In the genomic region with DNA sequence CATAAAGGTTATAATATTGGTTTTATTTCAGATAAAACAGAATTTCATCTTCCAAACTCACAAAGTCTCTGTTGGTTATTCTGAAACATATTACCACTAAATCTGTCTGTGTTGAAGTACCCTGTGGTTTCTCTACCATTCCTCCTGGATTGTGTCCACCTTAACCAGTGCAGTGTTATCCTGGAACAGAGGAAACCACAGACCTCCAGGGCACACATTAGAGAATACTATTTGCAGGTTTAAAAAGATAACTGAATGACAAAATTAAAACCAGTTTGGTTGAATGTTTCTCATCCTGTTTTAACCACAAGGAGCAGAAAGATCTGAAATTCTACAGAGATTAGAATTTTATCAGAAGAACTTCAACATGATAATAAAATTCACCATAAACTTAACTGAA, we compare ENCODE assay signal across 19 cellular contexts.
DNase-seq lines count a peak whose midpoint lies in the region; ATAC-seq and TF ChIP-seq lines count a peak whose summit lies in the region.
"Had no signal": no experiment of that assay in that cellular context is flagged by ENCODE, and none has a peak within 500 bp of the region (broad histone marks: within the 10 kb centered on the region; RNA-seq: fewer than 3 reads in every experiment).

No MANE protein-coding gene starts in this region.

- no peak overlapping the region for H3K4me3 ChIP-seq in fibroblast of the aortic adventitia (ENCODE audit: low read depth, low read length)
- H3K4me3 ChIP-seq: prostate gland, SK-N-MC had no signal

- ATAC-seq in GM18909 (IDR thresholded peaks at IDR 0.05; ENCODE audit: poor library complexity, unreplicated experiment): no peak
- ATAC-seq: stimulated activated naive CD8-positive, alpha-beta T cell treated with anti-CD3 and anti-CD28 coated beads, Interleukin-15, Interleukin-2, amounts not matched to agents 100 U/mL and 50 U/mL, for 24 hours had no signal

- no peak for TF ChIP-seq CTCF in fibroblast of the aortic adventitia (IDR thresholded peaks at IDR 0.05; ENCODE audit: insufficient read depth, low read length)

- DNase-seq in A172 (ENCODE audit: low spot score) (peak; percentile 42), EL (peak; percentile 76), OCI-M1 (lab: John Stamatoyannopoulos, UW) (peak; percentile 17), fibroblast of the aortic adventitia (ENCODE audit: low read depth) (peak; percentile 73), cerebellum (ENCODE audit: low spot score) (no peak), NCI-H146 (lab: John Stamatoyannopoulos, UW) (no peak)
- DNase-seq in stimulated activated CD4-positive, alpha-beta T cell treated with anti-CD3 and anti-CD28 coated beads, Interleukin-2, amount 100 ng/mL, for 24 hours: no peak
- DNase-seq: activated CD4-positive, alpha-beta T cell treated with anti-CD3 and anti-CD28 coated beads, Interleukin-2, amount 10 ng/mL, durations not matched to agents 24 days and 14 days; activated naive CD8-positive, alpha-beta T cell treated with anti-CD3 and anti-CD28 coated beads for 36 hours; activated T-cell treated with anti-CD3 and anti-CD28 coated beads, Interleukin-2, amount 50 U/mL, for 1 hour; caudate nucleus; foreskin melanocyte; naive B cell; NCI-H2081; NCI-H526; stimulated activated naive CD8-positive, alpha-beta T cell treated with anti-CD3 and anti-CD28 coated beads, Interleukin-15, Interleukin-2, amounts not matched to agents 100 U/mL and 50 U/mL, for 24 hours had no signal

Comparison
In these comparisons a context has a peak if more than half of its experiments do, and no peak if none do; other contexts are left out.
1. DNase-seq: peak in A172 (single experiment), EL (single experiment), OCI-M1 (single experiment) and fibroblast of the aortic adventitia (single experiment); none in cerebellum (single experiment), stimulated activated CD4-positive, alpha-beta T cell treated with anti-CD3 and anti-CD28 coated beads, Interleukin-2, amount 100 ng/mL, for 24 hours (0 of 2) and NCI-H146 (single experiment).